25 cellular contexts compared by ENCODE assay signal in the genomic region with DNA sequence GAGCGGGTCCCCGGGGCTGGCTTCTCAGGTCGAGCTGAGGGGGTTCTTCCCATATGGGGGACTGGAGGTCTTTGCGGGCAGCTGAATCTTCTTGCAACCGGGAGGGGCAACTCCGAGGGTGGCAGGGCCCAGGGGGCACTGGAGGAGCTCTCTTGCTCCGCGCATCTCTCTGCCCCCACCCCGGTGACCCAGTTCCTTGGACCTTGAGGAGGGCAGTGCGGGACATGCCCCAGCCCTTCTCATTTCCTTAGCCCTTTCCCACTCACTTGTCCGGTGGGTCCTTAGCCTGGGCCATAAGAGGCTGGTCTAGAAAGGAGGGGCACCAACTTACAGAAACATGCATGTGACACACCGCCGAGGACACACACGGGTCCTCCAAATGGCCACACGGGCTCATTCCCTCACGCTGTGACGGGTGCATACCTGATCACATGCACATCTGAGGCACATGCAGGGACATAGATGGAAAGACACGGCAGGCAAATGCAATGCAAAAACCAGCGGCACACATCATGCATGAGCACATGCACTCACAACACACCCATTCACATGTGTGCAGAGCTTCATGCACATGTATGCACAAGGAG. TPM values are rescaled to one million over a fixed set of nuclear protein-coding genes. Genes with fewer than 3 reads are reported as not detected.
DNase-seq lines count a peak whose midpoint lies in the region; ATAC-seq and TF ChIP-seq lines count a peak whose summit lies in the region.
"Had no signal": no experiment of that assay in that cellular context is flagged by ENCODE, and none has a peak within 500 bp of the region (broad histone marks: within the 10 kb centered on the region; RNA-seq: fewer than 3 reads in every experiment).

No MANE protein-coding gene starts in this region.

- TF ChIP-seq RAD21 in IMR-90 (IDR thresholded peaks at IDR 0.05; ENCODE audit: low read length), result no peak

- TF ChIP-seq CTCF in IMR-90 (conservative IDR thresholded peaks at IDR 0.05; ENCODE audit: low read depth, low read length), result no peak
- TF ChIP-seq CTCF in brain (conservative IDR thresholded peaks at IDR 0.05), result peak in 1 of 2 experiments; percentile 24

- H2AK9ac ChIP-seq in IMR-90 (replicated peaks; ENCODE audit: low read depth, low read length, poor library complexity), result peak overlapping the region; percentile 42

- H3K9ac ChIP-seq in IMR-90 (ENCODE audit: low read depth, low read length), result no peak overlapping the region
- H3K9ac ChIP-seq in neuronal stem cell (ENCODE audit: low read depth, low read length, poor library complexity), result no peak overlapping the region

- intact Hi-C loops in IMR-90 (cut with micrococcal nuclease), result loop anchor here (1.0 to 5.0 kb wide), 2 partner anchors 199 to 485 kb away; no protein-coding TSS in a partner anchor

- no peak overlapping the region for H3K4me3 ChIP-seq in IMR-90 (ENCODE audit: insufficient read depth, low read depth, low read length)
- H3K4me3 ChIP-seq in neuronal stem cell (ENCODE audit: low read length in 2 of 2), result peak overlapping the region in 1 of 2 donors; percentile 37
- H3K4me3 ChIP-seq: GM12878, uterus had no signal

- H3K27me3 ChIP-seq in IMR-90 (ENCODE audit: control insufficient read depth, insufficient read depth, low read length) (peaks cover 67% of the 10 kb centered on the region), neuronal stem cell (ENCODE audit: control insufficient read depth in 3 of 3, insufficient read depth in 3 of 3, low read depth in 1 of 3, low read length in 3 of 3) (peaks cover 0 to 62% (median 26%) of the 10 kb centered on the region in 3 experiments)

- H3K14ac ChIP-seq in IMR-90 (replicated peaks; ENCODE audit: low read depth, low read length), result no peak overlapping the region
- H3K14ac ChIP-seq in neuronal stem cell (ENCODE audit: low read length), result no peak overlapping the region

- POLR2A ChIA-PET in IMR-90 (lab: Charles Lee; ENCODE audit: unreplicated experiment), result no interaction called here

- dilution Hi-C loops in IMR-90 (cut with HindIII; ENCODE audit: low sequenced_read_pairs, unreplicated experiment), result no loop called here

- no peak overlapping the region for H2BK12ac ChIP-seq in neuronal stem cell (ENCODE audit: low read length)

- H2AFZ ChIP-seq in IMR-90 (replicated peaks; ENCODE audit: low read length, poor library complexity) (no peak overlapping the region), neuronal stem cell (ENCODE audit: low read length) (no peak overlapping the region)

- no peak overlapping the region for H3K56ac ChIP-seq in IMR-90 (ENCODE audit: extremely low read depth, insufficient read depth, low read length)

- peak overlapping the region; percentile 35 to 85 (median 75) for H3K4me3 Mint-ChIP-seq in brain
- H3K4me3 Mint-ChIP-seq: activated CD8-positive, alpha-beta T cell treated with anti-CD3 and anti-CD28 coated beads for 36 hours; CD4-positive, CD25-positive, alpha-beta regulatory T cell; stimulated activated memory B cell treated with anti-CD40 and anti-IgM and Interleukin-4, amounts not matched to agents 10 μg/mL and 1 μg/mL and 100 μg/mL, for 72 hours had no signal

- no peak overlapping the region for H3K4ac ChIP-seq in IMR-90 (ENCODE audit: low read depth, low read length)
- no peak overlapping the region for H3K4ac ChIP-seq in neuronal stem cell (ENCODE audit: low read length)

- H2BK120ac ChIP-seq in IMR-90 (ENCODE audit: low read depth, low read length) (no peak overlapping the region), neuronal stem cell (ENCODE audit: low read depth, low read length) (no peak overlapping the region)

- H3K4me1 ChIP-seq in IMR-90 (ENCODE audit: control insufficient read depth, insufficient read depth, low read length), result no peaks in the 10 kb centered on the region
- H3K4me1 ChIP-seq in neuronal stem cell (ENCODE audit: control insufficient read depth in 2 of 2, insufficient read depth in 1 of 2, low read depth in 1 of 2, low read length in 2 of 2), result peaks cover 0 to 5% of the 10 kb centered on the region in 2 donors
- H3K4me1 ChIP-seq: lower lobe of right lung, uterus had no signal

- H2BK20ac ChIP-seq in IMR-90 (ENCODE audit: low read depth, low read length), result no peak overlapping the region

- H2AK5ac ChIP-seq in IMR-90 (ENCODE audit: low read depth, low read length), result no peak overlapping the region
- H2AK5ac ChIP-seq in neuronal stem cell (ENCODE audit: low read depth, low read length), result no peak overlapping the region

- no peaks in the 10 kb centered on the region for H3K9me3 ChIP-seq in IMR-90 (ENCODE audit: control insufficient read depth, insufficient read depth, low read length)
- peaks cover 0 to 3% of the 10 kb centered on the region in 2 donors for H3K9me3 ChIP-seq in neuronal stem cell (replicated peaks in 1 of 2; ENCODE audit: control insufficient read depth in 2 of 2, insufficient read depth in 1 of 2, low read depth in 1 of 2, low read length in 2 of 2)
- H3K9me3 ChIP-seq: lower lobe of right lung, neutrophil, suprapubic skin, uterus had no signal

- H3K36me3 ChIP-seq in IMR-90 (ENCODE audit: control insufficient read depth, insufficient read depth, low read length) (no peaks in the 10 kb centered on the region), neuronal stem cell (replicated peaks in 1 of 2; ENCODE audit: control insufficient read depth in 2 of 2, insufficient read depth in 2 of 2, low read length in 2 of 2) (no peaks in the 10 kb centered on the region)
- H3K36me3 ChIP-seq: lower lobe of right lung, neutrophil, suprapubic skin, uterus had no signal

- peaks cover 53% of the 10 kb centered on the region for H3K27me3 Mint-ChIP-seq in brain

- no peaks in the 10 kb centered on the region for H3K36me3 Mint-ChIP-seq in brain
- H3K36me3 Mint-ChIP-seq: CD4-positive, CD25-positive, alpha-beta regulatory T cell had no signal

- H3K9me3 Mint-ChIP-seq in brain, result peaks cover 0 to 7% (median 0%) of the 10 kb centered on the region in 5 experiments
- H3K9me3 Mint-ChIP-seq: activated CD8-positive, alpha-beta T cell treated with anti-CD3 and anti-CD28 coated beads for 36 hours; stimulated activated memory B cell treated with anti-CD40 and anti-IgM and Interleukin-4, amounts not matched to agents 10 μg/mL and 1 μg/mL and 100 μg/mL, for 72 hours had no signal

- H3K27ac ChIP-seq in IMR-90 (ENCODE audit: insufficient read depth, low read length) (no peak overlapping the region), neuronal stem cell (replicated peaks; ENCODE audit: low read length) (no peak overlapping the region)
- H3K27ac ChIP-seq: lower lobe of right lung, neutrophil, skin epidermis, suprapubic skin, uterus had no signal

- no peaks in the 10 kb centered on the region for H3K79me1 ChIP-seq in IMR-90 (ENCODE audit: low read depth in 1 of 2, low read length in 2 of 2)
- peaks cover 7% of the 10 kb centered on the region for H3K79me1 ChIP-seq in neuronal stem cell (ENCODE audit: low read depth, low read length)

- TF ChIP-seq POLR2A in IMR-90 (IDR thresholded peaks at IDR 0.05; ENCODE audit: low read depth, low read length), result no peak

- peaks cover 4% of the 10 kb centered on the region; the same call in 1 of the 2 replicates for H3K9me1 ChIP-seq in IMR-90 (ENCODE audit: insufficient read depth, low read length)

- no TSS peak for BruUV-seq in IMR-90 (replicated peaks; lab: Mats Ljungman, UMichigan)

- H3K4me1 Mint-ChIP-seq in brain, result peaks cover 57% of the 10 kb centered on the region

- WGBS in IMR-90 (ENCODE audit: extremely low coverage in 2 of 2, insufficient read length in 1 of 2), 2 experiments, result 54% methylated on average over 10 of the region's 19 CpGs; no CpG with 5 or more reads in 1 of the 2 experiments
- no CpG with 5 or more reads among the region's 19 CpGs for WGBS in neuronal stem cell (ENCODE audit: extremely low coverage in 2 of 2, insufficient read length in 2 of 2, insufficient replicate concordance in 1 of 2), 2 donors

- in situ Hi-C loops in IMR-90 (cut with MboI; ENCODE audit: low sequenced_read_pairs), result no loop called here

- H3K27ac Mint-ChIP-seq in brain, result peak overlapping the region in 2 of 5 experiments; percentile 53 to 71
- H3K27ac Mint-ChIP-seq: activated CD8-positive, alpha-beta T cell treated with anti-CD3 and anti-CD28 coated beads for 36 hours; CD4-positive, CD25-positive, alpha-beta regulatory T cell; stimulated activated memory B cell treated with anti-CD40 and anti-IgM and Interleukin-4, amounts not matched to agents 10 μg/mL and 1 μg/mL and 100 μg/mL, for 72 hours had no signal

- peaks cover 3% of the 10 kb centered on the region; the same call in 1 of the 2 replicates for H4K20me1 ChIP-seq in IMR-90 (ENCODE audit: insufficient read depth, low read length)

- no peak overlapping the region for H4K8ac ChIP-seq in IMR-90 (ENCODE audit: low read depth in 2 of 2, low read length in 2 of 2)
- no peak overlapping the region for H4K8ac ChIP-seq in neuronal stem cell (ENCODE audit: low read depth, low read length)

- H3K4me2 ChIP-seq in IMR-90 (ENCODE audit: low read depth, low read length), result no peak overlapping the region
- no peak overlapping the region for H3K4me2 ChIP-seq in neuronal stem cell (ENCODE audit: insufficient read depth, low read length, poor library complexity, severe bottlenecking)

- no peak overlapping the region for H3K18ac ChIP-seq in IMR-90 (ENCODE audit: low read depth, low read length)
- H3K18ac ChIP-seq in neuronal stem cell (ENCODE audit: low read length), result peak overlapping the region; percentile 32

- H2BK15ac ChIP-seq in IMR-90 (ENCODE audit: low read depth, low read length) (no peak overlapping the region), neuronal stem cell (ENCODE audit: low read length) (no peak overlapping the region)

- DNase-seq in NCI-H82 (lab: John Stamatoyannopoulos, UW) (peak; percentile 54), NCI-H82 treated with DMSO at 0.1 percent for 48 hours (lab: John Stamatoyannopoulos, UW; ENCODE audit: unreplicated experiment) (no peak), IMR-90 (no peak), neuronal stem cell (ENCODE audit: low spot score) (no peak), H4 (ENCODE audit: low spot score) (no peak)
- no peak for DNase-seq in effector CD4-positive, alpha-beta T cell
- DNase-seq: activated naive CD4-positive, alpha-beta T cell; amniotic stem cell; CD4-positive, CD25-positive, alpha-beta regulatory T cell; cerebellar nuclear complex; NCI-H2029 treated with DMSO at 0.1 percent for 48 hours; NCI-H510A; T1000; uterus had no signal

- no peak overlapping the region for H4K5ac ChIP-seq in IMR-90 (ENCODE audit: low read depth, low read length)

- no peak overlapping the region for H4K91ac ChIP-seq in IMR-90 (ENCODE audit: insufficient read depth, low read depth, low read length)
- no peak overlapping the region for H4K91ac ChIP-seq in neuronal stem cell (ENCODE audit: low read depth, low read length, poor library complexity)

- CTCF ChIA-PET in IMR-90 (lab: Yijun Ruan, JAX), result interaction anchor here (0.9 kb wide), 2 partner anchors 26 to 30 kb away, joined by 3 read pairs; no protein-coding TSS in a partner anchor

- H2BK5ac ChIP-seq in IMR-90 (ENCODE audit: low read depth, low read length, poor library complexity, severe bottlenecking) (no peak overlapping the region), neuronal stem cell (ENCODE audit: low read length) (no peak overlapping the region)

- H3K23ac ChIP-seq in IMR-90 (ENCODE audit: low read depth, low read length), result no peak overlapping the region
- peak overlapping the region; percentile 11 for H3K23ac ChIP-seq in neuronal stem cell (ENCODE audit: low read depth, low read length, poor library complexity)

- ATAC-seq in IMR-90 (ENCODE audit: low read depth) (no peak), HG03159 (IDR thresholded peaks at IDR 0.05; ENCODE audit: unreplicated experiment) (no peak)

RNA-seq across cellular contexts. Expression of gene HPCA, which starts 0.6 kb away (rescaled TPM):
- not detected in 2 replicates for total RNA-seq in IMR-90 (2012; rRNA removed)
- polyA plus RNA-seq in IMR-90 (2012; rRNA removed), result 0.22 and 0.30 TPM in 2 replicates
- 0.08 and 0.29 TPM in 2 replicates for polyA plus RNA-seq in IMR-90 (2012; cell fraction: cytosol; rRNA removed)
- polyA plus RNA-seq in IMR-90 (2012; cell fraction: nucleus; rRNA removed; ENCODE audit: low replicate concordance), result 0.37 and 0.44 TPM in 2 replicates
- polyA plus RNA-seq in brain (ENCODE audit: insufficient read depth, low read depth, low replicate concordance), result 75.9 TPM
- polyA plus RNA-seq in neuronal stem cell (2013, experiment 1 of 2), result 6.1 TPM
- polyA plus RNA-seq in neuronal stem cell (2013, experiment 2 of 2), result 6.8 TPM
- not detected in 2 replicates for total RNA-seq in H4 (2014; rRNA removed; shearing (Covaris generic))
- total RNA-seq: CD4-positive, CD25-positive, alpha-beta regulatory T cell; GM12878; lower lobe of right lung; pulmonary artery endothelial cell; Right ventricle myocardium inferior; suprapubic skin had no signal
- polyA plus RNA-seq: CD4-positive, CD25-positive, alpha-beta regulatory T cell had no signal

RNA-seq across cellular contexts. Expression of gene TMEM54, which starts 14.3 kb away (rescaled TPM):
- 25.5 and 33.1 TPM in 2 replicates for total RNA-seq in IMR-90 (2012; rRNA removed)
- polyA plus RNA-seq in IMR-90 (2012; rRNA removed) (75.2 and 82.4 TPM in 2 replicates), brain (ENCODE audit: insufficient read depth, low read depth, low replicate concordance) (51.4 TPM)
- 49.6 and 120 TPM in 2 replicates for polyA plus RNA-seq in IMR-90 (2012; cell fraction: cytosol; rRNA removed)
- polyA plus RNA-seq in IMR-90 (2012; cell fraction: nucleus; rRNA removed; ENCODE audit: low replicate concordance), result 20.6 and 49.4 TPM in 2 replicates
- 17.2 TPM for polyA plus RNA-seq in neuronal stem cell (2013, experiment 1 of 2)
- polyA plus RNA-seq in neuronal stem cell (2013, experiment 2 of 2), result 15.6 TPM
- 81.8 and 118 TPM in 2 replicates for total RNA-seq in H4 (2014; rRNA removed; shearing (Covaris generic))
- total RNA-seq: CD4-positive, CD25-positive, alpha-beta regulatory T cell had no signal
- polyA plus RNA-seq: CD4-positive, CD25-positive, alpha-beta regulatory T cell had no signal

RNA-seq across cellular contexts. Expression of gene FNDC5, which starts 16.2 kb away (rescaled TPM):
- 1.6 and 1.7 TPM in 2 replicates for total RNA-seq in IMR-90 (2012; rRNA removed)
- polyA plus RNA-seq in IMR-90 (2012; rRNA removed), result 1.2 and 1.5 TPM in 2 replicates
- polyA plus RNA-seq in IMR-90 (2012; cell fraction: cytosol; rRNA removed), result 0.74 and 0.98 TPM in 2 replicates
- polyA plus RNA-seq in IMR-90 (2012; cell fraction: nucleus; rRNA removed; ENCODE audit: low replicate concordance), result 3.2 and 4.6 TPM in 2 replicates
- 20.8 TPM for polyA plus RNA-seq in brain (ENCODE audit: insufficient read depth, low read depth, low replicate concordance)
- 12.0 TPM for polyA plus RNA-seq in neuronal stem cell (2013, experiment 1 of 2)
- 11.7 TPM for polyA plus RNA-seq in neuronal stem cell (2013, experiment 2 of 2)
- 0.12 and 0.15 TPM in 2 replicates for total RNA-seq in H4 (2014; rRNA removed; shearing (Covaris generic))
- total RNA-seq: activated CD8-positive, alpha-beta T cell treated with anti-CD3 and anti-CD28 coated beads for 36 hours; CD4-positive, CD25-positive, alpha-beta regulatory T cell; GM12878 had no signal
- polyA plus RNA-seq: CD4-positive, CD25-positive, alpha-beta regulatory T cell had no signal
